ENCODE assay signal across 8 cellular contexts in the genomic region with DNA sequence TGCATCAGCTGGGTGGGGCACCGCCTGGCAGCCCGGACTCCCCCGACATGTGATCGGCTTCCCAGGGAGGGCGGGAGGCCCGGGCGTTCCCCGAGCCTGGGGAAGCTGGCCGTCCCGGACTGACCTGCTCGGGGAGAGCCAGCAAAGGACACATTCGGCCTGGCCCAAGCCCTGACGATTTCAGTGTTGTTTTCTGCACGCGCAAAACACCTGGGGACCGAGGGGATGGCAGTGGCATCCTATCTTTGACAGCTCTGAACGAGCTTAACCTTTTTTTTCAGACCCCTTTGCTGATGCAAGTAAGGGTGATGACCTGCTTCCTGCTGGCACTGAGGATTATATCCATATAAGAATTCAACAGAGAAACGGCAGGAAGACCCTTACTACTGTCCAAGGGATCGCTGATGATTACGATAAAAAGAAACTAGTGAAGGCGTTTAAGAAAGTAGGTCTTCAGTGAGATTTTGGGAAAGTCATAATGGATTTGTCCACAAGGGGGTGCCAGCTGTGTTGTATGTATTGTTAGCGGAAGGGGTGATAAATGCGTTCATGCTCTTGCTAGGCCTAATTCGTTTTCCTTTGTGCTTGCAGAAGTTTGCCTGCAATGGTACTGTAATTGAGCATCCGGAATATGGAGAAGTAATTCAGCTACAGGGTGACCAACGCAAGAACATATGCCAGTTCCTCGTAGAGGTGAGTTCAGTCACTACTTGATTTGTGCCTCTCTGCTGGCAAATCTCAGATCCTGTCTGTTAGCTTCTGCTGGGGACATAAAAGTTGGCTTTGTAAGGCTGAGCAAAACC. TPM values are rescaled to one million over a fixed set of nuclear protein-coding genes. Genes with fewer than 3 reads are reported as not detected.
DNase-seq lines count a peak whose midpoint lies in the region; ATAC-seq and TF ChIP-seq lines count a peak whose summit lies in the region.

No MANE protein-coding gene starts in this region.

- no peaks in the 10 kb centered on the region for H3K9me3 ChIP-seq in cardiac muscle cell (ENCODE audit: low read depth)

- H3K4me3 Mint-ChIP-seq in activated T-helper 2 cell treated with anti-CD3 and anti-CD28 coated beads, Interferon-gamma antibody, Interleukin-2, Interleukin-4, amounts not matched to agents 10 μg/mL and 5 μg/mL and 100 μg/mL, durations not matched to agents 14 hours and 24 hours and 36 hours (ENCODE audit: low read depth), result peak overlapping the region; percentile 96

- peaks cover 7% of the 10 kb centered on the region for H3K4me1 ChIP-seq in cardiac muscle cell (ENCODE audit: low read depth)

- peak overlapping the region; percentile 99 for H3K27ac ChIP-seq in cardiac muscle cell

- peaks cover 14% of the 10 kb centered on the region for H3K4me1 Mint-ChIP-seq in activated T-helper 2 cell treated with anti-CD3 and anti-CD28 coated beads, Interferon-gamma antibody, Interleukin-2, Interleukin-4, amounts not matched to agents 10 μg/mL and 5 μg/mL and 100 μg/mL, durations not matched to agents 14 hours and 24 hours and 36 hours (ENCODE audit: low read depth)

- peak overlapping the region; percentile 98 for H3K27ac Mint-ChIP-seq in activated T-helper 2 cell treated with anti-CD3 and anti-CD28 coated beads, Interferon-gamma antibody, Interleukin-2, Interleukin-4, amounts not matched to agents 10 μg/mL and 5 μg/mL and 100 μg/mL, durations not matched to agents 14 hours and 24 hours and 36 hours

- DNase-seq in cardiac muscle cell (ENCODE audit: low read depth in 1 of 2, low spot score in 1 of 2) (peak; percentile 52 to 79), Right ventricle myocardium inferior (ENCODE audit: missing footprints) (no peak), NCI-H69 (lab: John Stamatoyannopoulos, UW) (peak; percentile 63), fibroblast of the conjunctiva (ENCODE audit: low read depth) (peak; percentile 69), pons (ENCODE audit: low spot score) (peak; percentile 71), T-helper 9 cell (no peak)
- DNase-seq in activated T-helper 2 cell treated with anti-CD3 and anti-CD28 coated beads, Interferon-gamma antibody, Interleukin-2, Interleukin-4, amounts not matched to agents 10 μg/mL and 5 μg/mL and 100 μg/mL, durations not matched to agents 14 hours and 24 hours and 36 hours (ENCODE audit: low spot score), result peak; percentile 53

- H3K36me3 Mint-ChIP-seq in activated T-helper 2 cell treated with anti-CD3 and anti-CD28 coated beads, Interferon-gamma antibody, Interleukin-2, Interleukin-4, amounts not matched to agents 10 μg/mL and 5 μg/mL and 100 μg/mL, durations not matched to agents 14 hours and 24 hours and 36 hours (ENCODE audit: low read depth), result peaks cover 56% of the 10 kb centered on the region

- no peaks in the 10 kb centered on the region for H3K9me3 Mint-ChIP-seq in activated T-helper 2 cell treated with anti-CD3 and anti-CD28 coated beads, Interferon-gamma antibody, Interleukin-2, Interleukin-4, amounts not matched to agents 10 μg/mL and 5 μg/mL and 100 μg/mL, durations not matched to agents 14 hours and 24 hours and 36 hours

- H3K27me3 Mint-ChIP-seq in activated T-helper 2 cell treated with anti-CD3 and anti-CD28 coated beads, Interferon-gamma antibody, Interleukin-2, Interleukin-4, amounts not matched to agents 10 μg/mL and 5 μg/mL and 100 μg/mL, durations not matched to agents 14 hours and 24 hours and 36 hours (ENCODE audit: low read depth), result no peaks in the 10 kb centered on the region

- H3K4me3 ChIP-seq in cardiac muscle cell, result peak overlapping the region; percentile 88

- H3K27me3 ChIP-seq in cardiac muscle cell, result no peaks in the 10 kb centered on the region

- H3K36me3 ChIP-seq in cardiac muscle cell, result peaks cover 35% of the 10 kb centered on the region

- no peak for ATAC-seq in Right ventricle myocardium inferior
- no peak for ATAC-seq in HG03460 (IDR thresholded peaks at IDR 0.05; ENCODE audit: unreplicated experiment)

- peak; percentile 58 for TF ChIP-seq CTCF in cardiac muscle cell (IDR thresholded peaks at IDR 0.05; ENCODE audit: low read depth, low read length)

- intact Hi-C loops in Right ventricle myocardium inferior (cut with DNase I), result no loop called here
- intact Hi-C loops in activated T-helper 2 cell treated with anti-CD3 and anti-CD28 coated beads, Interferon-gamma antibody, Interleukin-2, Interleukin-4, amounts not matched to agents 10 μg/mL and 5 μg/mL and 100 μg/mL, durations not matched to agents 14 hours and 24 hours and 36 hours (cut with micrococcal nuclease), result no loop called here

RNA-seq across cellular contexts. Expression of gene EIF1, which starts 1.0 kb away (rescaled TPM):
- total RNA-seq in cardiac muscle cell (153 and 285 TPM in 2 replicates), Right ventricle myocardium inferior (1,166 TPM)
- 726 and 784 TPM in 2 replicates for polyA plus RNA-seq in cardiac muscle cell
- total RNA-seq in activated T-helper 2 cell treated with anti-CD3 and anti-CD28 coated beads, Interferon-gamma antibody, Interleukin-2, Interleukin-4, amounts not matched to agents 10 μg/mL and 5 μg/mL and 100 μg/mL, durations not matched to agents 14 hours and 24 hours and 36 hours, result 779 and 785 TPM in 2 replicates

RNA-seq across cellular contexts. Expression of gene GAST, which starts 22.4 kb away (rescaled TPM):
- total RNA-seq in cardiac muscle cell (not detected in 2 replicates), Right ventricle myocardium inferior (not detected)
- polyA plus RNA-seq in cardiac muscle cell, result not detected in 2 replicates
- not detected in 2 replicates for total RNA-seq in activated T-helper 2 cell treated with anti-CD3 and anti-CD28 coated beads, Interferon-gamma antibody, Interleukin-2, Interleukin-4, amounts not matched to agents 10 μg/mL and 5 μg/mL and 100 μg/mL, durations not matched to agents 14 hours and 24 hours and 36 hours

RNA-seq across cellular contexts. Expression of gene HAP1, which starts 44.7 kb away (rescaled TPM):
- total RNA-seq in cardiac muscle cell (0.98 and 1.8 TPM in 2 replicates), Right ventricle myocardium inferior (0.14 TPM)
- 0.80 and 2.1 TPM in 2 replicates for polyA plus RNA-seq in cardiac muscle cell
- total RNA-seq in activated T-helper 2 cell treated with anti-CD3 and anti-CD28 coated beads, Interferon-gamma antibody, Interleukin-2, Interleukin-4, amounts not matched to agents 10 μg/mL and 5 μg/mL and 100 μg/mL, durations not matched to agents 14 hours and 24 hours and 36 hours, result 0.11 and 0.23 TPM in 2 replicates

Comparison
In these comparisons a context has a peak if more than half of its experiments do, and no peak if none do; other contexts are left out.
1. DNase-seq: peak in cardiac muscle cell (2 of 2), NCI-H69 (single experiment), activated T-helper 2 cell treated with anti-CD3 and anti-CD28 coated beads, Interferon-gamma antibody, Interleukin-2, Interleukin-4, amounts not matched to agents 10 μg/mL and 5 μg/mL and 100 μg/mL, durations not matched to agents 14 hours and 24 hours and 36 hours (single experiment), fibroblast of the conjunctiva (single experiment) and pons (single experiment); none in Right ventricle myocardium inferior (single experiment) and T-helper 9 cell (single experiment).